In the genomic region with DNA sequence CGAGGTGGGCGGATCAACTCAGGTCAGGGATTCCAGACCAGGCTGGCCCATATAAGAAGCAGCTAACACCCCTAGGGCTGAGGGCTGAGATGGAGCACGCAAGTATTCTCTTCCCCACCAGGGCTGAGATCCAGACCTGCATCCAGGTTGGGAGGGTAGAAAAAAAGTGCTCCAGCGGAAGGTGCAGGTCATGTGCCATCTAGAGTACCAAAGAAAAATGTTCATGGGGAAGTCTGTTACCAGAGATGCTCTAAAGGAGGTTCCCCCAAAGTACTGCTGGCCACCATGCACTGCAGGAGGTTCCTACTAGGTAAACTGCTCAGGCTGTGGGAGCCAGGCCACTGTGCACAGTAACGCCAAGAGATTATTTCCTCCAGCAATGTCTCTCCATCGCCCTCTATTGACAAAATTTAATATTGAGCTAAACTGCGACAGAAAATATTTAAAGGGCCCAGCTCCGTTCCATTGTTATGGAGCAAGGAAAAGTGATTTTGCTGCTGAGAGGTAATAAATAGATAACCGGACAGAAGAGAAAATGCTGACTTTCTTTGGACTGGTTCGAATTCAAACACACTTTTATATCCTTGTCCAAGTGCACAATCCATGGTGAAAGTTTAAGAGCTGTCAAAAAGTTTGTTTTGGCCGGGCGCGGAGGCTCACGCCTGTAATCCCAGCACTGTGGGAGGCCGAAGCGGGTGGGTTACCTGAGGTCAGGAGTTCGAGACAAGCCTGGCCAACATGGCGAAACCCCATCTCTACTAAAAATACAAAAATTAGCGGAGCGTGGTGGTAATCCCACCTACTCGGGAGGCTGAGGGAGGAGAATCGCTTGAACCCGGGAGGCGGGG, we compare ENCODE assay signal across 8 cellular contexts.
DNase-seq lines count a peak whose midpoint lies in the region; ATAC-seq and TF ChIP-seq lines count a peak whose summit lies in the region.

No MANE protein-coding gene starts in this region.

- H3K9ac ChIP-seq in DND-41 (ENCODE audit: low read depth, low read length): peak overlapping the region; percentile 67
- H3K9ac ChIP-seq in SK-N-MC (ENCODE audit: insufficient read length): peak overlapping the region; percentile 86
- peak overlapping the region; percentile 13 for H3K9ac ChIP-seq in parathyroid adenoma

- H3K27me3 ChIP-seq in DND-41 (ENCODE audit: insufficient read depth, low read length, poor library complexity): no peaks in the 10 kb centered on the region
- H3K27me3 ChIP-seq in adrenal gland: peaks cover 7% of the 10 kb centered on the region
- H3K27me3 ChIP-seq in heart right ventricle: peaks cover 3 to 39% (median 24%) of the 10 kb centered on the region in 7 donors
- no peaks in the 10 kb centered on the region for H3K27me3 ChIP-seq in parathyroid adenoma (ENCODE audit: control insufficient read depth, insufficient read depth, low read length)

- ATAC-seq in DND-41 (ENCODE audit: insufficient read depth, low read depth) (peak; percentile 66), heart right ventricle (peak; percentile 84 to 97 (median 92)), GM21717 (IDR thresholded peaks at IDR 0.05; ENCODE audit: unreplicated experiment) (no peak)

- peak overlapping the region; percentile 90 for H3K27ac ChIP-seq in DND-41 (ENCODE audit: low read length)
- peak overlapping the region; percentile 50; the same call in 1 of the 2 replicates for H3K27ac ChIP-seq in HEK293 (ENCODE audit: extremely low read depth, low read depth, low read length)
- no peak overlapping the region for H3K27ac ChIP-seq in SK-N-MC
- H3K27ac ChIP-seq in adrenal gland: peak overlapping the region in 4 of 5 donors; percentile 60 to 78 (median 76)
- peak overlapping the region in 7 of 10 donors; percentile 1 to 83 (median 56) for H3K27ac ChIP-seq in heart right ventricle
- peak overlapping the region; percentile 78 for H3K27ac ChIP-seq in parathyroid adenoma

- H3K4me2 ChIP-seq in DND-41 (ENCODE audit: insufficient read depth, low read length) (peak overlapping the region; percentile 77), parathyroid adenoma (ENCODE audit: low read length) (peak overlapping the region; percentile 99)

- H4K20me1 ChIP-seq in DND-41 (ENCODE audit: insufficient read depth, low read length): no peaks in the 10 kb centered on the region

- intact Hi-C loops in adrenal gland (cut with DNase I) (loop anchor here in 1 of 2 donors (10.0 kb wide), 1 partner anchor 237 kb away; no protein-coding TSS in a partner anchor), heart right ventricle (cut with DNase I) (loop anchor here in 9 of 10 donors (1.0 to 10.0 kb wide), 11 partner anchors 145 to 590 kb away; no protein-coding TSS in a partner anchor)

- H3K36me3 ChIP-seq in DND-41 (ENCODE audit: insufficient read depth, low read length) (no peaks in the 10 kb centered on the region), HEK293 (ENCODE audit: control insufficient read depth in 2 of 2, insufficient read depth in 1 of 2, low read length in 2 of 2) (no peaks in the 10 kb centered on the region), SK-N-MC (ENCODE audit: insufficient read depth, low read length) (no peaks in the 10 kb centered on the region), adrenal gland (replicated peaks in 1 of 2) (no peaks in the 10 kb centered on the region), heart right ventricle (no peaks in the 10 kb centered on the region), parathyroid adenoma (ENCODE audit: control insufficient read depth, insufficient read depth, low read length) (no peaks in the 10 kb centered on the region)

- 11 to 12% (median 11%) methylated on average over 21 to 24 of the region's 24 CpGs for WGBS in adrenal gland, 4 donors
- 10 to 12% methylated on average over 24 of the region's 24 CpGs for WGBS in heart right ventricle, 2 donors

- H2AFZ ChIP-seq in DND-41 (ENCODE audit: low read depth, low read length) (peak overlapping the region; percentile 96), parathyroid adenoma (peak overlapping the region; percentile 93)

- TF ChIP-seq CTCF in DND-41 (IDR thresholded peaks at IDR 0.05; ENCODE audit: borderline replicate concordance, extremely low read depth, low read length, poor library complexity, severe bottlenecking): peak; percentile 82
- peak; percentile 68 for TF ChIP-seq CTCF in HEK293 (tag by site-specific recombination; IDR thresholded peaks at IDR 0.05)
- peak; percentile 74 to 86 (median 82) for TF ChIP-seq CTCF in adrenal gland (IDR thresholded peaks at IDR 0.05)
- peak; percentile 76 to 88 (median 82) for TF ChIP-seq CTCF in heart right ventricle (IDR thresholded peaks at IDR 0.05)
- peak; percentile 92 for TF ChIP-seq CTCF in parathyroid adenoma (IDR thresholded peaks at IDR 0.05)

- H3K79me2 ChIP-seq in DND-41 (ENCODE audit: insufficient read depth, low read length): peaks cover under 1% of the 10 kb centered on the region; the same call in 1 of the 2 replicates
- no peaks in the 10 kb centered on the region for H3K79me2 ChIP-seq in parathyroid adenoma

- DNase-seq in DND-41 (peak; percentile 66), NCI-H1092 treated with DMSO at 0.1 percent for 48 hours (lab: John Stamatoyannopoulos, UW) (peak; percentile 71), SK-N-MC (ENCODE audit: low read depth, low spot score) (peak; percentile 86), adrenal gland (peak; percentile 41 to 70 (median 50)), heart right ventricle (peak; percentile 33 to 41)

- CTCF ChIA-PET in HEK293 (lab: Yijun Ruan, JAX): interaction anchor here (0.6 to 6.4 kb wide), 50 partner anchors 12 to 942 kb away, joined by 3 to 62 read pairs (median 4); a partner anchor contains a TSS

- TF ChIP-seq POLR2A in adrenal gland (IDR thresholded peaks at IDR 0.05): no peak

- POLR2A ChIA-PET in HEK293 (lab: Yijun Ruan, JAX): interaction anchor here (0.5 to 1.6 kb wide), 17 partner anchors 20 to 625 kb away, joined by 3 to 8 read pairs (median 4); a partner anchor contains a TSS

- H3K4me3 ChIP-seq in DND-41 (ENCODE audit: low read depth in 1 of 2, low read length in 2 of 2) (peak overlapping the region; percentile 65 to 74; a peak in 3 of 4 replicates), HEK293 (ENCODE audit: low read depth, low read length) (peak overlapping the region; percentile 89), SK-N-MC (peak overlapping the region; percentile 100), adrenal gland (peak overlapping the region; percentile 1 to 70 (median 64)), heart right ventricle (peak overlapping the region; percentile 53 to 86 (median 71)), parathyroid adenoma (ENCODE audit: low read depth, low read length) (peak overlapping the region; percentile 100)

- H3K9me3 ChIP-seq in DND-41 (ENCODE audit: insufficient read depth, low read length, severe bottlenecking): no peaks in the 10 kb centered on the region
- no peaks in the 10 kb centered on the region for H3K9me3 ChIP-seq in HEK293 (ENCODE audit: control insufficient read depth, insufficient read depth, low read depth, low read length)
- H3K9me3 ChIP-seq in SK-N-MC (ENCODE audit: low read depth, low read length): no peaks in the 10 kb centered on the region
- H3K9me3 ChIP-seq in adrenal gland (replicated peaks in 1 of 3): no peaks in the 10 kb centered on the region
- no peaks in the 10 kb centered on the region for H3K9me3 ChIP-seq in heart right ventricle
- H3K9me3 ChIP-seq in parathyroid adenoma (ENCODE audit: control insufficient read depth, low read length): no peaks in the 10 kb centered on the region

- peaks cover 26% of the 10 kb centered on the region for H3K4me1 ChIP-seq in DND-41 (ENCODE audit: insufficient read depth, low read length)
- no peaks in the 10 kb centered on the region for H3K4me1 ChIP-seq in HEK293 (ENCODE audit: control insufficient read depth, insufficient read depth, low read length)
- H3K4me1 ChIP-seq in adrenal gland (replicated peaks in 1 of 2): peaks cover 0 to 8% of the 10 kb centered on the region in 2 donors
- peaks cover 0 to 12% (median 5%) of the 10 kb centered on the region in 9 donors for H3K4me1 ChIP-seq in heart right ventricle
- no peaks in the 10 kb centered on the region for H3K4me1 ChIP-seq in parathyroid adenoma

TF ChIP-seq in HEK293, 187 proteins besides CTCF, POLR2A, EP300 and RAD21 (continues in another document):
- no peak for TF ChIP-seq KLF16 (tag by site-specific recombination; IDR thresholded peaks at IDR 0.05)
- 0 out of 2 replicates have a peak, but pooled peaks have one; percentile 14 for TF ChIP-seq ZSCAN30 (tag by site-specific recombination; IDR thresholded peaks at IDR 0.05)
- 0 out of 2 replicates have a peak, but pooled peaks have one; percentile 50 for TF ChIP-seq BCL11B (tag by site-specific recombination; IDR thresholded peaks at IDR 0.05; ENCODE audit: low read depth)
- TF ChIP-seq SP3 (tag by site-specific recombination; IDR thresholded peaks at IDR 0.05): peak; percentile 11; the same call in 1 of the 2 replicates
- TF ChIP-seq, protein P1, sequence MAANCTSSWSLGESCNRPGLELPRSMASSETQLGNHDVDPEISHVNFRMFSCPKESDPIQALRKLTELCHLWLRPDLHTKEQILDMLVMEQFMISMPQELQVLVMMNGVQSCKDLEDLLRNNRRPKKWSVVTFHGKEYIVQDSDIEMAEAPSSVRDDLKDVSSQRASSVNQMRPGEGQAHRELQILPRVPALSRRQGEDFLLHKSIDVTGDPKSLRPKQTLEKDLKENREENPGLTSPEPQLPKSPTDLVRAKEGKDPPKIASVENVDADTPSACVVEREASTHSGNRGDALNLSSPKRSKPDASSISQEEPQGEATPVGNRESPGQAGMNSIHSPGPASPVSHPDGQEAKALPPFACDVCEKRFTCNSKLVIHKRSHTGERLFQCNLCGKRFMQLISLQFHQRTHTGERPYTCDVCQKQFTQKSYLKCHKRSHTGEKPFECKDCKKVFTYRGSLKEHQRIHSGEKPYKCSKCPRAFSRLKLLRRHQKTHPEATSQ (tag by site-specific recombination; IDR thresholded peaks at IDR 0.05): no peak
- TF ChIP-seq ZNF660 (tag by site-specific recombination; IDR thresholded peaks at IDR 0.05): peak; percentile 82; the same call in 1 of the 2 replicates
- TF ChIP-seq ZNF184 (tag by site-specific recombination; IDR thresholded peaks at IDR 0.05): 0 out of 2 replicates have a peak, but pooled peaks have one; percentile 28
- TF ChIP-seq GLIS1 (tag by site-specific recombination; IDR thresholded peaks at IDR 0.05): peak; percentile 60
- TF ChIP-seq ZIC2 (tag by site-specific recombination; IDR thresholded peaks at IDR 0.05): peak; percentile 39

Comparison
In these comparisons a context has a peak if more than half of its experiments do, and no peak if none do; other contexts are left out.
1. H3K9ac ChIP-seq: peak in every context shown above with its lines; median percentile 86 in SK-N-MC; 67 in DND-41; 13 in parathyroid adenoma.